19 cellular contexts compared by ENCODE assay signal in the genomic region with DNA sequence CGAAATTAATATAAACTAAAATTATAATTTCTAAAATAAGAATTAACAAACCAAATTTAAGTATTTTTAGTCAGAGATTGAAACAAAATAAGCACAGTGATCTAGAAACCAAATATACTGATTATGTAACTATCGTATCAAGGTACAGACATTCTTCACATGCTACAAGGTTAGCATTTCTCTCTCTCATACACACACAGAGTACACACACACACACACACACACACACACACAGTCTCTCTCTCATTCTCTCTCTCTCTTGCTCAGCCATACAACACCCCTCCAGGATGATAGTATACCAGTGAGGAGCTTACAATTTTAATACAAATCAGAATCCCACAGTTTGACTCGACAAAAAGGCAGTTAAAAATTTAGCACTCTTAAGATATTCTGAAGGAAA.
DNase-seq lines count a peak whose midpoint lies in the region; ATAC-seq, FAIRE-seq and TF ChIP-seq lines count a peak whose summit lies in the region.
"Had no signal": no experiment of that assay in that cellular context is flagged by ENCODE, and none has a peak within 500 bp of the region (broad histone marks: within the 10 kb centered on the region; RNA-seq: fewer than 3 reads in every experiment).

No MANE protein-coding gene starts in this region.

- no peak for TF ChIP-seq RAD21 in HepG2 (CRISPR knock-in tag; IDR thresholded peaks at IDR 0.05)

- H3K36me3 Mint-ChIP-seq in H9 (ENCODE audit: insufficient read depth in 1 of 3, low read depth in 3 of 3) (peaks cover 17 to 43% (median 38%) of the 10 kb centered on the region in 3 experiments), CD14-positive monocyte (peaks cover 55 to 58% of the 10 kb centered on the region in 2 donors)

- H3K18ac ChIP-seq in H9 (ENCODE audit: insufficient read length, low read depth, low read length), result no peak overlapping the region

- H3K27me3 Mint-ChIP-seq in H9 (ENCODE audit: low read depth), result no peaks in the 10 kb centered on the region
- no peaks in the 10 kb centered on the region for H3K27me3 Mint-ChIP-seq in CD14-positive monocyte (ENCODE audit: low read depth in 3 of 3)

- TF ChIP-seq CTCF in H9 (conservative IDR thresholded peaks at IDR 0.05) (no peak), HepG2 (CRISPR knock-in tag; IDR thresholded peaks at IDR 0.05) (no peak), pancreas (IDR thresholded peaks at IDR 0.05) (no peak), CD14-positive monocyte (IDR thresholded peaks at IDR 0.05) (no peak)

- DNase-seq in H9, result no peak
- DNase-seq in amniotic epithelial cell (ENCODE audit: low read depth), result peak; percentile 19
- DNase-seq in HepG2 (ENCODE audit: low spot score), result peak; percentile 3
- DNase-seq in pancreas, result no peak
- no peak for DNase-seq in GM12891 (ENCODE audit: insufficient read length, low spot score)
- no peak for DNase-seq in DMS79 (lab: John Stamatoyannopoulos, UW)
- no peak for DNase-seq in CD14-positive monocyte (ENCODE audit: low spot score)
- DNase-seq: BE2C; CD8-positive, alpha-beta T cell; COR-L47; DMS153; DND-41; GF-D8; H7 had no signal

- no peak overlapping the region for H2BK120ac ChIP-seq in H9 (ENCODE audit: low read depth, low read length, poor library complexity, severe bottlenecking)

- H3K4me1 Mint-ChIP-seq in H9, result no peaks in the 10 kb centered on the region
- no peaks in the 10 kb centered on the region for H3K4me1 Mint-ChIP-seq in CD14-positive monocyte
- H3K4me1 Mint-ChIP-seq: GM23338 had no signal

- H3K23me2 ChIP-seq in H9 (ENCODE audit: insufficient read length, low read depth, low read length, poor library complexity, severe bottlenecking), result no peaks in the 10 kb centered on the region

- H3T11ph ChIP-seq in H9 (ENCODE audit: low read length), result no peak overlapping the region

- H3K14ac ChIP-seq in H9 (ENCODE audit: insufficient read depth, low read length), result no peak overlapping the region

- no peaks in the 10 kb centered on the region for H3K9me3 Mint-ChIP-seq in H9
- peaks cover 0 to 3% (median 0%) of the 10 kb centered on the region in 7 donors for H3K9me3 Mint-ChIP-seq in CD14-positive monocyte
- H3K9me3 Mint-ChIP-seq: CD8-positive, alpha-beta T cell; GM23338 had no signal

- H3K79me1 ChIP-seq in H9 (ENCODE audit: insufficient read depth, low read depth, low read length, poor library complexity, severe bottlenecking), result no peaks in the 10 kb centered on the region

- H3K36me3 ChIP-seq in HepG2 (replicated peaks in 1 of 2; ENCODE audit: control insufficient read depth in 1 of 2, insufficient read depth in 2 of 2, low read length in 2 of 2), result peaks cover 5 to 36% of the 10 kb centered on the region in 2 experiments
- peaks cover 0 to 46% (median 6%) of the 10 kb centered on the region in 3 donors for H3K36me3 ChIP-seq in pancreas

- no peak overlapping the region for H3K23ac ChIP-seq in H9 (ENCODE audit: insufficient read length, low read depth, low read length)

- H3K27ac ChIP-seq in H9 (ENCODE audit: insufficient read length, low read depth, low read length) (no peak overlapping the region), HepG2 (ENCODE audit: extremely low read length, insufficient read depth, low read length) (no peak overlapping the region), pancreas (no peak overlapping the region)
- H3K27ac ChIP-seq: A549, C4-2B had no signal

- BruUV-seq in HepG2 (replicated peaks; lab: Mats Ljungman, UMichigan), result no TSS peak

- no peak for ATAC-seq in HepG2
- peak in 3 of 4 donors; percentile 30 to 86 (median 70) for ATAC-seq in pancreas
- ATAC-seq: CD8-positive, alpha-beta T cell; GM12878; GM23338 had no signal

- H4K20me1 ChIP-seq in H9 (ENCODE audit: control insufficient read depth, insufficient read depth, insufficient read length), result no peaks in the 10 kb centered on the region
- no peaks in the 10 kb centered on the region for H4K20me1 ChIP-seq in HepG2 (ENCODE audit: insufficient read depth, low read length)

- H2BK15ac ChIP-seq in H9 (ENCODE audit: low read depth, low read length), result no peak overlapping the region

- WGBS in H9 (ENCODE audit: extremely low coverage, insufficient read length, low lambda C conversion rate), result no CpG with 5 or more reads among the region's 3 CpGs
- WGBS in HepG2 (ENCODE audit: low lambda C conversion rate), result 89% methylated on average over 3 of the region's 3 CpGs
- 59 to 65% methylated on average over 3 of the region's 3 CpGs for WGBS in pancreas, 2 donors

- H3K4me2 ChIP-seq in H9 (ENCODE audit: insufficient read depth, insufficient read length, low read length), result no peak overlapping the region
- no peak overlapping the region for H3K4me2 ChIP-seq in HepG2 (ENCODE audit: low read depth, low read length)
- H3K4me2 ChIP-seq: A549, GM23338 had no signal

- H3K4me3 Mint-ChIP-seq in H9, result no peak overlapping the region
- no peak overlapping the region for H3K4me3 Mint-ChIP-seq in CD14-positive monocyte
- H3K4me3 Mint-ChIP-seq: CD8-positive, alpha-beta T cell; GM23338 had no signal

- TF ChIP-seq EP300 in HepG2 (IDR thresholded peaks at IDR 0.05; ENCODE audit: low read depth in 2 of 2, low read length in 2 of 2), result no peak
- no peak for TF ChIP-seq EP300 in HepG2 (CRISPR knock-in tag; IDR thresholded peaks at IDR 0.05; ENCODE audit: borderline replicate concordance)

- no peak overlapping the region for H2BK20ac ChIP-seq in H9 (ENCODE audit: low read depth, low read length, poor library complexity, severe bottlenecking)

- H3K56ac ChIP-seq in H9 (ENCODE audit: insufficient read length, low read depth, low read length), result no peak overlapping the region

- no peaks in the 10 kb centered on the region for H3K79me2 ChIP-seq in H9 (ENCODE audit: insufficient read depth, low read length)
- H3K79me2 ChIP-seq in HepG2 (ENCODE audit: insufficient read depth, low read length), result no peaks in the 10 kb centered on the region

- CTCF ChIA-PET in HepG2 (lab: Yijun Ruan, JAX; ENCODE audit: low intra/inter-chr PET ratio, low total read pairs), result no interaction called here

- POLR2A ChIA-PET in HepG2 (lab: Yijun Ruan, JAX), result no interaction called here

- intact Hi-C loops in HepG2 (cut with micrococcal nuclease; ENCODE audit: unreplicated experiment) (no loop called here), pancreas (cut with DNase I) (no loop called here), CD14-positive monocyte (cut with micrococcal nuclease) (no loop called here)

- H3K27ac Mint-ChIP-seq in H9 (peak overlapping the region in 2 of 3 experiments; percentile 3 to 49; a peak in 1 of 7 replicates), CD14-positive monocyte (peak overlapping the region in 1 of 7 donors; percentile 73)
- H3K27ac Mint-ChIP-seq: CD8-positive, alpha-beta T cell; GM23338 had no signal

- in situ Hi-C loops in HepG2 (cut with HindIII; ENCODE audit: extremely low pct_ligation_motif_present, low pct_unique_long_range_greater_than_20kb), result no loop called here

- no peak for FAIRE-seq in HepG2 (lab: Jason Lieb, UNC)
- no peak for FAIRE-seq in pancreas (lab: Jason Lieb, UNC)
- FAIRE-seq in GM12891 (lab: Jason Lieb, UNC), result no peak
- FAIRE-seq: A549, D721Med, GM12878 had no signal

- no peak overlapping the region for H2AK5ac ChIP-seq in H9 (ENCODE audit: insufficient read length, low read length)

- H3K27me3 ChIP-seq in H9 (ENCODE audit: insufficient read depth, low read length) (no peaks in the 10 kb centered on the region), HepG2 (ENCODE audit: control insufficient read depth in 1 of 2, insufficient read depth in 2 of 2, low read length in 2 of 2) (no peaks in the 10 kb centered on the region; a peak in 1 of 5 replicates), pancreas (no peaks in the 10 kb centered on the region)
- H3K27me3 ChIP-seq: BE2C had no signal

- H4K91ac ChIP-seq in H9 (ENCODE audit: insufficient read length, low read depth, low read length), result no peak overlapping the region

- no peak overlapping the region for H3K4me3 ChIP-seq in HepG2 (replicated peaks in 1 of 3; ENCODE audit: insufficient read depth in 1 of 3, low read depth in 2 of 3, low read length in 3 of 3)
- H3K4me3 ChIP-seq in pancreas, result no peak overlapping the region
- H3K4me3 ChIP-seq: A549, GM12878, GM23338 had no signal

- H3K4ac ChIP-seq in H9 (ENCODE audit: low read depth, low read length), result no peak overlapping the region

- no peak for TF ChIP-seq POLR2A in HepG2 (IDR thresholded peaks at IDR 0.05; ENCODE audit: insufficient read depth in 1 of 2, low read depth in 2 of 2, low read length in 2 of 2)
- TF ChIP-seq POLR2A in GM12891 (IDR thresholded peaks at IDR 0.05; ENCODE audit: low read depth, low read length), result no peak

- no peaks in the 10 kb centered on the region for H3K9me3 ChIP-seq in H9 (ENCODE audit: control insufficient read depth, low read depth, low read length)
- no peaks in the 10 kb centered on the region for H3K9me3 ChIP-seq in HepG2 (ENCODE audit: low read length)
- no peaks in the 10 kb centered on the region for H3K9me3 ChIP-seq in pancreas
- H3K9me3 ChIP-seq: A549, BE2C had no signal

- no peak overlapping the region for H2AFZ ChIP-seq in H9 (ENCODE audit: low read length)
- no peak overlapping the region for H2AFZ ChIP-seq in HepG2 (ENCODE audit: low read length)
- H2AFZ ChIP-seq: GM23338 had no signal

- H2BK12ac ChIP-seq in H9 (ENCODE audit: insufficient read length, low read depth, low read length), result no peak overlapping the region

- H2BK5ac ChIP-seq in H9 (ENCODE audit: insufficient read length, low read length), result no peak overlapping the region

- H3K9ac ChIP-seq in H9 (ENCODE audit: extremely low read depth, insufficient read length, low read length), result no peak overlapping the region
- no peak overlapping the region for H3K9ac ChIP-seq in HepG2 (ENCODE audit: insufficient read depth, low read depth, low read length)

- H4K5ac ChIP-seq in H9 (ENCODE audit: insufficient read length, low read depth, low read length), result no peak overlapping the region

- H4K8ac ChIP-seq in H9 (replicated peaks; ENCODE audit: insufficient read length, low read depth, low read length), result no peak overlapping the region

- H3K4me1 ChIP-seq in H9 (ENCODE audit: insufficient read depth, low read length), result no peaks in the 10 kb centered on the region
- H3K4me1 ChIP-seq in HepG2 (ENCODE audit: insufficient read depth, low read length), result no peaks in the 10 kb centered on the region
- H3K4me1 ChIP-seq in pancreas, result peaks cover 0 to 12% (median 0%) of the 10 kb centered on the region in 3 donors
- H3K4me1 ChIP-seq: BE2C had no signal

TF ChIP-seq in HepG2, 621 proteins besides CTCF, POLR2A, EP300 and RAD21 (continues in another document):
- TF ChIP-seq ZNF547 (CRISPR knock-in tag; IDR thresholded peaks at IDR 0.05), result no peak

TF ChIP-seq in GM12891, 5 proteins besides CTCF, POLR2A, EP300 and RAD21:
- TF ChIP-seq POU2F2 (IDR thresholded peaks at IDR 0.05; ENCODE audit: low read depth, low read length) (no peak), PAX5 (IDR thresholded peaks at IDR 0.05; ENCODE audit: insufficient read depth, low read length, severe bottlenecking) (no peak), SPI1 (IDR thresholded peaks at IDR 0.05; ENCODE audit: low read depth, low read length) (no peak), POLR2AphosphoS5 (IDR thresholded peaks at IDR 0.05; ENCODE audit: low read depth, low read length) (no peak), TAF1 (IDR thresholded peaks at IDR 0.05; ENCODE audit: low read depth, low read length) (no peak)

Comparison
In these comparisons a context has a peak if more than half of its experiments do, and no peak if none do; other contexts are left out.
1. DNase-seq: peak in amniotic epithelial cell (single experiment) and HepG2 (single experiment); none in H9 (single experiment), pancreas (0 of 6), GM12891 (single experiment), DMS79 (single experiment) and CD14-positive monocyte (single experiment).